9 cellular contexts compared by ENCODE assay signal in the genomic region with DNA sequence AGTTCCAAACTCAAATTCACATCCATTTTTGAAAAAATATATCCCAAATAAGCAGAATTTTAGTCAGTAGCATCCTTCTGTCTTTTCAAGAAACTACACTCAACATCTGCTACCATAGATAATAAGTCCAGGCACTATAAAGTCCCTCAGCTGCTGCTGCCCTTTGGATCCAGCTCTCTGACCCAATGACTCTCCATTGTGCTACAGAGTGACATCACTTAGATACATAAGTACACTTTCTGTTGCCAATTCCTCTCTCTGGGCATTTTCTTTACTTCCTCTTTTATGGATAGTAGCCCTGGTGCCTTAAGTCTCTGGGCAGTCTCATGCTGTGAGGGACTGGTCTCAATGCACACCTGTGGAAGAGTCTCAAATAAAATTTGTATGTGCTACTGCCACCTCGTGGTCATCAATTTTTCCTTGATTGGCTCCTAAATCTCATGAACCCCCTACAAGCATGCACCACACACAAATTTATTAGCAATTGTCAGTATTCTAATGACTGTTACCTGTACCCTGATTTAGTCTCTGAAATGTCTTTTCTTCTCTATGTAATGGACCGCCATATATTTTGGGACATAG.
DNase-seq lines count a peak whose midpoint lies in the region; ATAC-seq and TF ChIP-seq lines count a peak whose summit lies in the region.
"Had no signal": no experiment of that assay in that cellular context is flagged by ENCODE, and none has a peak within 500 bp of the region (broad histone marks: within the 10 kb centered on the region; RNA-seq: fewer than 3 reads in every experiment).

No MANE protein-coding gene starts in this region.

- ATAC-seq in GM18508 (IDR thresholded peaks at IDR 0.05; ENCODE audit: insufficient read depth, unreplicated experiment), result peak; percentile 60
- peak; percentile 83 for ATAC-seq in HG02938 (IDR thresholded peaks at IDR 0.05; ENCODE audit: unreplicated experiment)
- ATAC-seq in CD8-positive, alpha-beta T cell, result no peak

- no peaks in the 10 kb centered on the region for H3K4me1 ChIP-seq in CD8-positive, alpha-beta T cell (ENCODE audit: insufficient read depth, low read length)

- intact Hi-C loops in CD8-positive, alpha-beta T cell (cut with DNase I, micrococcal nuclease), result no loop called here

- TF ChIP-seq CTCF in AG10803 (conservative IDR thresholded peaks at IDR 0.05; ENCODE audit: low read length) (peak; percentile 30), fibroblast of villous mesenchyme (IDR thresholded peaks at IDR 0.05; ENCODE audit: insufficient read depth, low read depth, low read length) (peak; percentile 20)
- TF ChIP-seq CTCF in CD8-positive, alpha-beta T cell (IDR thresholded peaks at IDR 0.05), result no peak

- no peaks in the 10 kb centered on the region for H3K27me3 ChIP-seq in CD8-positive, alpha-beta T cell (ENCODE audit: insufficient read depth, low read length)

- H3K9me3 Mint-ChIP-seq in CD8-positive, alpha-beta T cell, result peaks cover 28% of the 10 kb centered on the region

- H3K27me3 Mint-ChIP-seq in CD8-positive, alpha-beta T cell (ENCODE audit: low read depth), result no peaks in the 10 kb centered on the region

- no peak overlapping the region for H3K4me3 Mint-ChIP-seq in CD8-positive, alpha-beta T cell

- no peaks in the 10 kb centered on the region for H3K36me3 ChIP-seq in CD8-positive, alpha-beta T cell (ENCODE audit: insufficient read depth, low read length)

- POLR2A ChIA-PET in CD8-positive, alpha-beta T cell (lab: Charles Lee), result no interaction called here

- no peak overlapping the region for H3K27ac Mint-ChIP-seq in CD8-positive, alpha-beta T cell

- CTCF ChIA-PET in CD8-positive, alpha-beta T cell (lab: Charles Lee), result no interaction called here

- peak; percentile 6 for DNase-seq in AG10803 (ENCODE audit: low read depth)
- DNase-seq in NCI-H82 treated with DMSO at 0.1 percent for 48 hours (lab: John Stamatoyannopoulos, UW; ENCODE audit: unreplicated experiment), result peak; percentile 37
- peak; percentile 5 for DNase-seq in fibroblast of villous mesenchyme (ENCODE audit: low read depth)
- no peak for DNase-seq in stimulated activated CD8-positive, alpha-beta memory T cell treated with anti-CD3 and anti-CD28 coated beads, Interleukin-4, amount 100 ng/mL, for 48 hours
- no peak for DNase-seq in CD8-positive, alpha-beta T cell
- DNase-seq in amniotic stem cell (lab: John Stamatoyannopoulos, UW), result no peak

- no peak overlapping the region for H3K27ac ChIP-seq in CD8-positive, alpha-beta T cell (ENCODE audit: low read depth, low read length)
- H3K27ac ChIP-seq: epithelial cell of prostate had no signal

- H3K4me3 ChIP-seq in AG10803 (ENCODE audit: low read length) (no peak overlapping the region), fibroblast of villous mesenchyme (ENCODE audit: low read depth, low read length) (no peak overlapping the region)
- H3K4me3 ChIP-seq in CD8-positive, alpha-beta T cell (ENCODE audit: low read depth, low read length), result no peak overlapping the region

- H3K9me3 ChIP-seq in CD8-positive, alpha-beta T cell (ENCODE audit: low read length), result no peaks in the 10 kb centered on the region

- no peaks in the 10 kb centered on the region for H3K36me3 Mint-ChIP-seq in CD8-positive, alpha-beta T cell

- H3K4me1 Mint-ChIP-seq in CD8-positive, alpha-beta T cell (ENCODE audit: low read depth), result no peaks in the 10 kb centered on the region

Comparison
In these comparisons a context has a peak if more than half of its experiments do, and no peak if none do; other contexts are left out.
1. DNase-seq: peak in AG10803 (single experiment), NCI-H82 treated with DMSO at 0.1 percent for 48 hours (single experiment) and fibroblast of villous mesenchyme (single experiment); none in stimulated activated CD8-positive, alpha-beta memory T cell treated with anti-CD3 and anti-CD28 coated beads, Interleukin-4, amount 100 ng/mL, for 48 hours (single experiment), CD8-positive, alpha-beta T cell (0 of 7) and amniotic stem cell (single experiment).